Comparison of ENCODE assay signal across 1 cellular context in genomic region chr17:83076930-83077329, GRCh38.
TF ChIP-seq lines count a peak whose summit lies in the region.

No MANE protein-coding gene starts in this region.

TF ChIP-seq in H1, 55 proteins besides CTCF, POLR2A, EP300 and RAD21 (continued from another document):
- TF ChIP-seq, protein P1, sequence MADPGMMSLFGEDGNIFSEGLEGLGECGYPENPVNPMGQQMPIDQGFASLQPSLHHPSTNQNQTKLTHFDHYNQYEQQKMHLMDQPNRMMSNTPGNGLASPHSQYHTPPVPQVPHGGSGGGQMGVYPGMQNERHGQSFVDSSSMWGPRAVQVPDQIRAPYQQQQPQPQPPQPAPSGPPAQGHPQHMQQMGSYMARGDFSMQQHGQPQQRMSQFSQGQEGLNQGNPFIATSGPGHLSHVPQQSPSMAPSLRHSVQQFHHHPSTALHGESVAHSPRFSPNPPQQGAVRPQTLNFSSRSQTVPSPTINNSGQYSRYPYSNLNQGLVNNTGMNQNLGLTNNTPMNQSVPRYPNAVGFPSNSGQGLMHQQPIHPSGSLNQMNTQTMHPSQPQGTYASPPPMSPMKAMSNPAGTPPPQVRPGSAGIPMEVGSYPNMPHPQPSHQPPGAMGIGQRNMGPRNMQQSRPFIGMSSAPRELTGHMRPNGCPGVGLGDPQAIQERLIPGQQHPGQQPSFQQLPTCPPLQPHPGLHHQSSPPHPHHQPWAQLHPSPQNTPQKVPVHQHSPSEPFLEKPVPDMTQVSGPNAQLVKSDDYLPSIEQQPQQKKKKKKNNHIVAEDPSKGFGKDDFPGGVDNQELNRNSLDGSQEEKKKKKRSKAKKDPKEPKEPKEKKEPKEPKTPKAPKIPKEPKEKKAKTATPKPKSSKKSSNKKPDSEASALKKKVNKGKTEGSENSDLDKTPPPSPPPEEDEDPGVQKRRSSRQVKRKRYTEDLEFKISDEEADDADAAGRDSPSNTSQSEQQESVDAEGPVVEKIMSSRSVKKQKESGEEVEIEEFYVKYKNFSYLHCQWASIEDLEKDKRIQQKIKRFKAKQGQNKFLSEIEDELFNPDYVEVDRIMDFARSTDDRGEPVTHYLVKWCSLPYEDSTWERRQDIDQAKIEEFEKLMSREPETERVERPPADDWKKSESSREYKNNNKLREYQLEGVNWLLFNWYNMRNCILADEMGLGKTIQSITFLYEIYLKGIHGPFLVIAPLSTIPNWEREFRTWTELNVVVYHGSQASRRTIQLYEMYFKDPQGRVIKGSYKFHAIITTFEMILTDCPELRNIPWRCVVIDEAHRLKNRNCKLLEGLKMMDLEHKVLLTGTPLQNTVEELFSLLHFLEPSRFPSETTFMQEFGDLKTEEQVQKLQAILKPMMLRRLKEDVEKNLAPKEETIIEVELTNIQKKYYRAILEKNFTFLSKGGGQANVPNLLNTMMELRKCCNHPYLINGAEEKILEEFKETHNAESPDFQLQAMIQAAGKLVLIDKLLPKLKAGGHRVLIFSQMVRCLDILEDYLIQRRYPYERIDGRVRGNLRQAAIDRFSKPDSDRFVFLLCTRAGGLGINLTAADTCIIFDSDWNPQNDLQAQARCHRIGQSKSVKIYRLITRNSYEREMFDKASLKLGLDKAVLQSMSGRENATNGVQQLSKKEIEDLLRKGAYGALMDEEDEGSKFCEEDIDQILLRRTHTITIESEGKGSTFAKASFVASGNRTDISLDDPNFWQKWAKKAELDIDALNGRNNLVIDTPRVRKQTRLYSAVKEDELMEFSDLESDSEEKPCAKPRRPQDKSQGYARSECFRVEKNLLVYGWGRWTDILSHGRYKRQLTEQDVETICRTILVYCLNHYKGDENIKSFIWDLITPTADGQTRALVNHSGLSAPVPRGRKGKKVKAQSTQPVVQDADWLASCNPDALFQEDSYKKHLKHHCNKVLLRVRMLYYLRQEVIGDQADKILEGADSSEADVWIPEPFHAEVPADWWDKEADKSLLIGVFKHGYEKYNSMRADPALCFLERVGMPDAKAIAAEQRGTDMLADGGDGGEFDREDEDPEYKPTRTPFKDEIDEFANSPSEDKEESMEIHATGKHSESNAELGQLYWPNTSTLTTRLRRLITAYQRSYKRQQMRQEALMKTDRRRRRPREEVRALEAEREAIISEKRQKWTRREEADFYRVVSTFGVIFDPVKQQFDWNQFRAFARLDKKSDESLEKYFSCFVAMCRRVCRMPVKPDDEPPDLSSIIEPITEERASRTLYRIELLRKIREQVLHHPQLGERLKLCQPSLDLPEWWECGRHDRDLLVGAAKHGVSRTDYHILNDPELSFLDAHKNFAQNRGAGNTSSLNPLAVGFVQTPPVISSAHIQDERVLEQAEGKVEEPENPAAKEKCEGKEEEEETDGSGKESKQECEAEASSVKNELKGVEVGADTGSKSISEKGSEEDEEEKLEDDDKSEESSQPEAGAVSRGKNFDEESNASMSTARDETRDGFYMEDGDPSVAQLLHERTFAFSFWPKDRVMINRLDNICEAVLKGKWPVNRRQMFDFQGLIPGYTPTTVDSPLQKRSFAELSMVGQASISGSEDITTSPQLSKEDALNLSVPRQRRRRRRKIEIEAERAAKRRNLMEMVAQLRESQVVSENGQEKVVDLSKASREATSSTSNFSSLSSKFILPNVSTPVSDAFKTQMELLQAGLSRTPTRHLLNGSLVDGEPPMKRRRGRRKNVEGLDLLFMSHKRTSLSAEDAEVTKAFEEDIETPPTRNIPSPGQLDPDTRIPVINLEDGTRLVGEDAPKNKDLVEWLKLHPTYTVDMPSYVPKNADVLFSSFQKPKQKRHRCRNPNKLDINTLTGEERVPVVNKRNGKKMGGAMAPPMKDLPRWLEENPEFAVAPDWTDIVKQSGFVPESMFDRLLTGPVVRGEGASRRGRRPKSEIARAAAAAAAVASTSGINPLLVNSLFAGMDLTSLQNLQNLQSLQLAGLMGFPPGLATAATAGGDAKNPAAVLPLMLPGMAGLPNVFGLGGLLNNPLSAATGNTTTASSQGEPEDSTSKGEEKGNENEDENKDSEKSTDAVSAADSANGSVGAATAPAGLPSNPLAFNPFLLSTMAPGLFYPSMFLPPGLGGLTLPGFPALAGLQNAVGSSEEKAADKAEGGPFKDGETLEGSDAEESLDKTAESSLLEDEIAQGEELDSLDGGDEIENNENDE (IDR thresholded peaks at IDR 0.05; ENCODE audit: insufficient replicate concordance, low read length): no peak
